1 cellular context compared by ENCODE assay signal in genomic region chr18:46152436-46152807, GRCh38.
TF ChIP-seq lines count a peak whose summit lies in the region.

No MANE protein-coding gene starts in this region.

TF ChIP-seq in SK-N-SH, 30 proteins besides CTCF, POLR2A, EP300 and RAD21 (continued from another document):
- TF ChIP-seq REST (IDR thresholded peaks at IDR 0.05; ENCODE audit: low read depth, low read length) (no peak), TCF12 (IDR thresholded peaks at IDR 0.05) (peak; percentile 71), NFIC (IDR thresholded peaks at IDR 0.05; ENCODE audit: borderline replicate concordance) (peak; percentile 90), SMC3 (IDR thresholded peaks at IDR 0.05; ENCODE audit: low read depth, low read length) (no peak), SIN3A (IDR thresholded peaks at IDR 0.05; ENCODE audit: borderline replicate concordance, low read depth, low read length) (no peak), TEAD4 (IDR thresholded peaks at IDR 0.05; ENCODE audit: borderline replicate concordance, insufficient read depth) (no peak), FOXJ3 (CRISPR knock-in tag; IDR thresholded peaks at IDR 0.05) (no peak), RXRA (IDR thresholded peaks at IDR 0.05; ENCODE audit: borderline replicate concordance, low read depth) (no peak), ELF1 (IDR thresholded peaks at IDR 0.05) (no peak), PBX3 (IDR thresholded peaks at IDR 0.05) (peak; percentile 73), MAX (IDR thresholded peaks at IDR 0.05; ENCODE audit: low read depth) (no peak), MEF2A (IDR thresholded peaks at IDR 0.05; ENCODE audit: borderline replicate concordance, low read depth) (no peak)
